In the genomic region with DNA sequence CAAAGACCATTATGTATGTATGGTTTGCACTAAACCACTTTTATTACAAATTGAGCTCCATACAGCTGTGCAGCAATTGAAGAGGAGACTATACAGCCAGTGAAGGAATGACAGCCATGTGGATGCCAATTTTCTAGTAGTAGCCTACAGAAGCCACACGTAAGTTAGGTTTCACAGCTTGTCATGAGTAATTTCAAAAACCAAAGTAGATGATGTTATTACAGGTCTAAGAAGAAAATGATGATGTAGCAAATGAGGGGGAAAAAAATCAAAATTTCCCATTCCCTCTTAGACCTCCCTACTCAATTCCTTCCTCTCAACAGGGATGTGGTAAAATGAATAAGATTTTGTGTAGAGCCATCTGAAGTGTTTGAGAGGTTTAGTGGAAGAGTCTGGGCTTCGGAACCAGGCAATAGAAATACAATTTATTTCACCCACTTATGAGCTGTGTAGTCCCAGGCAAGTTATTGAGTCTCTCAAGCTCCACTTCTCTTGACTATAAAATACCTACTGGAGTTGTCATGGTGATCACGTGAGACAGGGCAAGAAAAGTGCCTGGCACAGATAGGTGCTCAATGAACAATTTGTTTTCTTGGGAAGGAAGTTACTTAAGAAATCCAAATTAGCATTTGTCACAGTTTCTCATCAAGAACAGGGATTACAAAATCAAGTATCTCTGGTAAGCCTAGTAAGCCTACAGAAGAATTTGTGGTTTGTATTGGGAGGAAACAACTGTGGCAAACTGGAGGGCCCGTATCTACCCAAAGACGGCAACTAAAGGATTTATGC, we compare ENCODE assay signal across 20 cellular contexts. TPM values are rescaled to one million over a fixed set of nuclear protein-coding genes. Genes with fewer than 3 reads are reported as not detected.
DNase-seq lines count a peak whose midpoint lies in the region; ATAC-seq and TF ChIP-seq lines count a peak whose summit lies in the region.
"Had no signal": no experiment of that assay in that cellular context is flagged by ENCODE, and none has a peak within 500 bp of the region (broad histone marks: within the 10 kb centered on the region; RNA-seq: fewer than 3 reads in every experiment).

No MANE protein-coding gene starts in this region.

- TF ChIP-seq CTCF in natural killer cell (IDR thresholded peaks at IDR 0.05) (no peak), ovary (IDR thresholded peaks at IDR 0.05) (no peak)

- H3K27me3 ChIP-seq in ovary, result no peaks in the 10 kb centered on the region

- H3K4me1 Mint-ChIP-seq in natural killer cell, result peaks cover 47 to 52% of the 10 kb centered on the region in 2 donors

- H3K4me3 ChIP-seq in ovary, result no peak overlapping the region
- H3K4me3 ChIP-seq: HAP-1, thoracic aorta had no signal

- peak overlapping the region; percentile 73 to 77 for H3K27ac Mint-ChIP-seq in natural killer cell
- H3K27ac Mint-ChIP-seq: activated naive CD4-positive, alpha-beta T cell treated with anti-CD3 and anti-CD28 coated beads for 36 hours had no signal

- no peaks in the 10 kb centered on the region for H3K9me3 ChIP-seq in ovary
- H3K9me3 ChIP-seq: HAP-1, thoracic aorta had no signal

- H3K36me3 ChIP-seq in ovary, result no peaks in the 10 kb centered on the region
- H3K36me3 ChIP-seq: HAP-1, thoracic aorta had no signal

- H3K4me3 Mint-ChIP-seq in natural killer cell, result peak overlapping the region; percentile 65
- H3K4me3 Mint-ChIP-seq: activated naive CD4-positive, alpha-beta T cell treated with anti-CD3 and anti-CD28 coated beads for 36 hours; neural crest cell had no signal

- TF ChIP-seq POLR2A in ovary (IDR thresholded peaks at IDR 0.05), result no peak

- ATAC-seq in natural killer cell (peak in 2 of 3 donors; percentile 23 to 25), HG03280 (IDR thresholded peaks at IDR 0.05; ENCODE audit: unreplicated experiment) (no peak)

- no peaks in the 10 kb centered on the region for H3K9me3 Mint-ChIP-seq in natural killer cell
- H3K9me3 Mint-ChIP-seq: activated naive CD4-positive, alpha-beta T cell treated with anti-CD3 and anti-CD28 coated beads for 36 hours; neural crest cell had no signal

- no peak for TF ChIP-seq EP300 in ovary (IDR thresholded peaks at IDR 0.05)

- H3K36me3 Mint-ChIP-seq in natural killer cell, result no peaks in the 10 kb centered on the region

- no peak overlapping the region for H3K27ac ChIP-seq in ovary
- H3K27ac ChIP-seq: thoracic aorta had no signal

- intact Hi-C loops in natural killer cell (cut with micrococcal nuclease), result loop anchor here (2.0 kb wide), 1 partner anchor 36 kb away; no protein-coding TSS in a partner anchor
- intact Hi-C loops in ovary (cut with DNase I), result no loop called here

- H3K4me1 ChIP-seq in ovary (ENCODE audit: insufficient read depth), result no peaks in the 10 kb centered on the region
- H3K4me1 ChIP-seq: HAP-1 had no signal

- 89 to 92% (median 91%) methylated on average over 5 of the region's 5 CpGs for WGBS in ovary, 3 donors

- peak; percentile 84 for DNase-seq in CD1c-positive myeloid dendritic cell (ENCODE audit: extremely low spot score)
- DNase-seq in Kasumi-1 (lab: John Stamatoyannopoulos, UW), result peak; percentile 76 to 82
- peak; percentile 44 for DNase-seq in SKM-1 treated with dmso at 0.1 percent for 144 hours (lab: John Stamatoyannopoulos, UW; ENCODE audit: unreplicated experiment)
- DNase-seq in natural killer cell, result no peak
- DNase-seq in kidney tubule cell (ENCODE audit: low spot score), result no peak
- DNase-seq in hippocampal formation (lab: John Stamatoyannopoulos, UW), result no peak
- no peak for DNase-seq in ovary
- DNase-seq: activated CD4-positive, alpha-beta T cell treated with anti-CD3 and anti-CD28 coated beads for 48 hours; activated CD8-positive, alpha-beta memory T cell treated with anti-CD3 and anti-CD28 coated beads, Interleukin-2, amount 50 U/mL, for 48 hours; activated naive CD4-positive, alpha-beta T cell treated with anti-CD3 and anti-CD28 coated beads for 36 hours; foreskin melanocyte; mesenchymal stem cell; NCI-H226; retina; SHP77 treated with DMSO at 0.1 percent for 48 hours had no signal

- H3K27me3 Mint-ChIP-seq in natural killer cell (ENCODE audit: low read depth in 2 of 2), result no peaks in the 10 kb centered on the region

RNA-seq across cellular contexts. Expression of gene RASGEF1B, which starts 37.3 kb away (rescaled TPM):
- total RNA-seq in natural killer cell (100 to 1,000 TPM in 1 of 3 donors, 10 to 100 TPM in 2; 42.9 to 106 (median 90.8) TPM), ovary (10 to 100 TPM in 2 of 7 donors, 1 to 10 TPM in 5; 1.1 to 14.4 (median 4.3) TPM)
- polyA plus RNA-seq in ovary, result 1 to 10 TPM; 3.9 to 5.5 TPM
- total RNA-seq: endothelial cell of umbilical vein had no signal
- polyA plus RNA-seq: endothelial cell of umbilical vein had no signal

Comparison
In these comparisons a context has a peak if more than half of its experiments do, and no peak if none do; other contexts are left out.
1. DNase-seq: peak in CD1c-positive myeloid dendritic cell (single experiment), Kasumi-1 (2 of 2) and SKM-1 treated with dmso at 0.1 percent for 144 hours (single experiment); none in natural killer cell (single experiment), kidney tubule cell (single experiment), hippocampal formation (0 of 2) and ovary (0 of 5).